Comparison of ENCODE assay signal across 1 cellular context in the genomic region with DNA sequence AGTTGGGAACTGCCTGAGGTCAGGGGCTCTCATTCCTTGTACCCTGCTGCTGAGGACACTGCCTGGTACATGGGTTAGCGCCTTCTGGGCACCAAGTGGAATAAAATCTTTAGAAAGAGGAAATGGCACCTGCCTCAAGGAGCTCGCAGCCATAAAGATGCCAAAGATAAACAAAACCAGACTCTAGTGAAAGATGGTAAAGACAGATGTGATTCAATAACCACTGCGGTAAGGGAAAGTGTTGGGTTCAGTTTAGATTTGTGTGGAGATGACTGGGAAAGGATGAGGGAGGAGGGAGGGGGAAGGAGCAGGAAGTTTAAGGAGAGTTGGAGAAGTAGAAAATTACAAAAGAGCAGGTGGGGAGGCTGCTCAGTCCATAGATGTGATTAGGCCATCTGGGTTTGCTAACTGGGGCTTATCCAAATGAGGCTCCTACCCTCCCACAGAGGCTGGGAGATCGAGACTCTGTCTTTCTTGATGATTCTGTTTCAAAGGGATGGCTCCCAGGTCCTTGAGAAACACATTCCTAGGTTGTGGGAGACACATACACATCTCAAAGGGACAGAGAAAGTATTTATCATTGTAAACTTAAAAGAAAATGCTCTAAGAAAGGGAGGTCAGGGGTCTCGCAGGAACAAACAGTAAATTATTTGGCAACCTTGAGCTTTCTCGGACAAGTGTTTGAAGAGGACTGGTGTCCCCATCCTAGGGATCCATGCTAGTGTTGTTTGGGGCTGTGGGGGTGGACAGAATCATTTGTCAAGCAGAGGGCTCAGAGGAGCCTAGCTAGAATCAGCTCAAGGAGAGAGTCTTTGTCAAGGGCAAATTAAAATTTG.
A peak's percentile ranks its signal among the peaks of the same experiment; 100 is the strongest.
TF ChIP-seq lines count a peak whose summit lies in the region.

No MANE protein-coding gene starts in this region.

TF ChIP-seq in GM12878, 131 proteins besides CTCF, POLR2A, EP300 and RAD21:
- TF ChIP-seq, protein P1, sequence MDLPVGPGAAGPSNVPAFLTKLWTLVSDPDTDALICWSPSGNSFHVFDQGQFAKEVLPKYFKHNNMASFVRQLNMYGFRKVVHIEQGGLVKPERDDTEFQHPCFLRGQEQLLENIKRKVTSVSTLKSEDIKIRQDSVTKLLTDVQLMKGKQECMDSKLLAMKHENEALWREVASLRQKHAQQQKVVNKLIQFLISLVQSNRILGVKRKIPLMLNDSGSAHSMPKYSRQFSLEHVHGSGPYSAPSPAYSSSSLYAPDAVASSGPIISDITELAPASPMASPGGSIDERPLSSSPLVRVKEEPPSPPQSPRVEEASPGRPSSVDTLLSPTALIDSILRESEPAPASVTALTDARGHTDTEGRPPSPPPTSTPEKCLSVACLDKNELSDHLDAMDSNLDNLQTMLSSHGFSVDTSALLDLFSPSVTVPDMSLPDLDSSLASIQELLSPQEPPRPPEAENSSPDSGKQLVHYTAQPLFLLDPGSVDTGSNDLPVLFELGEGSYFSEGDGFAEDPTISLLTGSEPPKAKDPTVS (IDR thresholded peaks at IDR 0.05; ENCODE audit: low read depth, low read length) = no peak
- TF ChIP-seq RUNX3 (IDR thresholded peaks at IDR 0.05; ENCODE audit: low read length) (peak; percentile 43; the same call in 1 of the 2 replicates), NFIC (IDR thresholded peaks at IDR 0.05; ENCODE audit: low read depth, low read length) (no peak; the same call in 1 of the 2 replicates), PML (IDR thresholded peaks at IDR 0.05; ENCODE audit: low read length) (no peak), POLR2AphosphoS5 (IDR thresholded peaks at IDR 0.05; ENCODE audit: low read length) (no peak), STAT1 (conservative IDR thresholded peaks at IDR 0.05) (no peak), CHD4 (IDR thresholded peaks at IDR 0.05) (no peak), SRF (IDR thresholded peaks at IDR 0.05; ENCODE audit: low read depth in 2 of 2, low read length in 2 of 2) (no peak), ZNF274 (IDR thresholded peaks at IDR 0.05; ENCODE audit: insufficient read depth, insufficient read length) (no peak), KAT2A (conservative IDR thresholded peaks at IDR 0.05; ENCODE audit: control insufficient read depth, low read depth, low read length) (no peak), IRF4 (IDR thresholded peaks at IDR 0.05; ENCODE audit: low read depth, low read length) (no peak), FOXK2 (IDR thresholded peaks at IDR 0.05) (no peak), TARDBP (IDR thresholded peaks at IDR 0.05; ENCODE audit: borderline replicate concordance) (no peak), SIN3A (IDR thresholded peaks at IDR 0.05; ENCODE audit: low read depth, low read length) (no peak), IKZF2 (IDR thresholded peaks at IDR 0.05) (peak; percentile 54 to 65; a peak in 3 of 4 replicates), FOS (IDR thresholded peaks at IDR 0.05; ENCODE audit: borderline replicate concordance, extremely low read depth, insufficient read length) (no peak), IKZF1 (conservative IDR thresholded peaks at IDR 0.05) (peak; percentile 42; the same call in 1 of the 2 replicates), TCF3 (IDR thresholded peaks at IDR 0.05; ENCODE audit: borderline replicate concordance, insufficient read depth, low read depth, low read length) (no peak), EGR1 (IDR thresholded peaks at IDR 0.05; ENCODE audit: borderline replicate concordance in 1 of 2, low read depth in 2 of 2, low read length in 2 of 2) (no peak), HCFC1 (IDR thresholded peaks at IDR 0.05; ENCODE audit: low read length) (no peak), FOXM1 (IDR thresholded peaks at IDR 0.05; ENCODE audit: low read depth, low read length) (no peak), SREBF1 (IDR thresholded peaks at IDR 0.05; ENCODE audit: low read length) (no peak), KDM1A (IDR thresholded peaks at IDR 0.05; ENCODE audit: borderline replicate concordance) (no peak), ZNF217 (IDR thresholded peaks at IDR 0.05) (no peak), SPI1 (IDR thresholded peaks at IDR 0.05; ENCODE audit: borderline replicate concordance, insufficient read depth, low read depth, low read length) (peak; percentile 78), EED (IDR thresholded peaks at IDR 0.05; ENCODE audit: low read depth) (0 out of 2 replicates have a peak, but pooled peaks have one; percentile 16), MXI1 (IDR thresholded peaks at IDR 0.05; ENCODE audit: low read depth, low read length) (no peak), BACH1 (IDR thresholded peaks at IDR 0.05; ENCODE audit: borderline replicate concordance) (no peak), POLR2AphosphoS2 (IDR thresholded peaks at IDR 0.05; ENCODE audit: low read depth, low read length) (no peak), RFX5 (IDR thresholded peaks at IDR 0.05; ENCODE audit: low read depth, low read length) (no peak), DPF2 (IDR thresholded peaks at IDR 0.05) (no peak)
- TF ChIP-seq, protein P2, sequence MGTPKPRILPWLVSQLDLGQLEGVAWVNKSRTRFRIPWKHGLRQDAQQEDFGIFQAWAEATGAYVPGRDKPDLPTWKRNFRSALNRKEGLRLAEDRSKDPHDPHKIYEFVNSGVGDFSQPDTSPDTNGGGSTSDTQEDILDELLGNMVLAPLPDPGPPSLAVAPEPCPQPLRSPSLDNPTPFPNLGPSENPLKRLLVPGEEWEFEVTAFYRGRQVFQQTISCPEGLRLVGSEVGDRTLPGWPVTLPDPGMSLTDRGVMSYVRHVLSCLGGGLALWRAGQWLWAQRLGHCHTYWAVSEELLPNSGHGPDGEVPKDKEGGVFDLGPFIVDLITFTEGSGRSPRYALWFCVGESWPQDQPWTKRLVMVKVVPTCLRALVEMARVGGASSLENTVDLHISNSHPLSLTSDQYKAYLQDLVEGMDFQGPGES (IDR thresholded peaks at IDR 0.05) = no peak
- TF ChIP-seq, protein P3, sequence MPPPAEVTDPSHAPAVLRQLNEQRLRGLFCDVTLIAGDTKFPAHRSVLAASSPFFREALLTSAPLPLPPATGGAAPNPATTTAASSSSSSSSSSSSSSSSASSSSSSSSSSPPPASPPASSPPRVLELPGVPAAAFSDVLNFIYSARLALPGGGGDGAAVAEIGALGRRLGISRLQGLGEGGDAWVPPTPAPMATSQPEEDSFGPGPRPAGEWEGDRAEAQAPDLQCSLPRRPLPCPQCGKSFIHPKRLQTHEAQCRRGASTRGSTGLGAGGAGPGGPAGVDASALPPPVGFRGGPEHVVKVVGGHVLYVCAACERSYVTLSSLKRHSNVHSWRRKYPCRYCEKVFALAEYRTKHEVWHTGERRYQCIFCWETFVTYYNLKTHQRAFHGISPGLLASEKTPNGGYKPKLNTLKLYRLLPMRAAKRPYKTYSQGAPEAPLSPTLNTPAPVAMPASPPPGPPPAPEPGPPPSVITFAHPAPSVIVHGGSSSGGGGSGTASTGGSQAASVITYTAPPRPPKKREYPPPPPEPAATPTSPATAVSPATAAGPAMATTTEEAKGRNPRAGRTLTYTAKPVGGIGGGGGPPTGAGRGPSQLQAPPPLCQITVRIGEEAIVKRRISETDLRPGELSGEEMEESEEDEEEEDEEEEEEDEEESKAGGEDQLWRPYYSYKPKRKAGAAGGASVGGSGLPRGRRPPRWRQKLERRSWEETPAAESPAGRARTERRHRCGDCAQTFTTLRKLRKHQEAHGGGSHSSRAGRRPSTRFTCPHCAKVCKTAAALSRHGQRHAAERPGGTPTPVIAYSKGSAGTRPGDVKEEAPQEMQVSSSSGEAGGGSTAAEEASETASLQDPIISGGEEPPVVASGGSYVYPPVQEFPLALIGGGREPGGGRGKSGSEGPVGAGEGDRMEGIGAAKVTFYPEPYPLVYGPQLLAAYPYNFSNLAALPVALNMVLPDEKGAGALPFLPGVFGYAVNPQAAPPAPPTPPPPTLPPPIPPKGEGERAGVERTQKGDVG (CRISPR knock-in tag; IDR thresholded peaks at IDR 0.05) = no peak
- TF ChIP-seq, protein P4, sequence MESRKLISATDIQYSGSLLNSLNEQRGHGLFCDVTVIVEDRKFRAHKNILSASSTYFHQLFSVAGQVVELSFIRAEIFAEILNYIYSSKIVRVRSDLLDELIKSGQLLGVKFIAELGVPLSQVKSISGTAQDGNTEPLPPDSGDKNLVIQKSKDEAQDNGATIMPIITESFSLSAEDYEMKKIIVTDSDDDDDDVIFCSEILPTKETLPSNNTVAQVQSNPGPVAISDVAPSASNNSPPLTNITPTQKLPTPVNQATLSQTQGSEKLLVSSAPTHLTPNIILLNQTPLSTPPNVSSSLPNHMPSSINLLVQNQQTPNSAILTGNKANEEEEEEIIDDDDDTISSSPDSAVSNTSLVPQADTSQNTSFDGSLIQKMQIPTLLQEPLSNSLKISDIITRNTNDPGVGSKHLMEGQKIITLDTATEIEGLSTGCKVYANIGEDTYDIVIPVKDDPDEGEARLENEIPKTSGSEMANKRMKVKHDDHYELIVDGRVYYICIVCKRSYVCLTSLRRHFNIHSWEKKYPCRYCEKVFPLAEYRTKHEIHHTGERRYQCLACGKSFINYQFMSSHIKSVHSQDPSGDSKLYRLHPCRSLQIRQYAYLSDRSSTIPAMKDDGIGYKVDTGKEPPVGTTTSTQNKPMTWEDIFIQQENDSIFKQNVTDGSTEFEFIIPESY (IDR thresholded peaks at IDR 0.05) = no peak
- TF ChIP-seq, protein P5, sequence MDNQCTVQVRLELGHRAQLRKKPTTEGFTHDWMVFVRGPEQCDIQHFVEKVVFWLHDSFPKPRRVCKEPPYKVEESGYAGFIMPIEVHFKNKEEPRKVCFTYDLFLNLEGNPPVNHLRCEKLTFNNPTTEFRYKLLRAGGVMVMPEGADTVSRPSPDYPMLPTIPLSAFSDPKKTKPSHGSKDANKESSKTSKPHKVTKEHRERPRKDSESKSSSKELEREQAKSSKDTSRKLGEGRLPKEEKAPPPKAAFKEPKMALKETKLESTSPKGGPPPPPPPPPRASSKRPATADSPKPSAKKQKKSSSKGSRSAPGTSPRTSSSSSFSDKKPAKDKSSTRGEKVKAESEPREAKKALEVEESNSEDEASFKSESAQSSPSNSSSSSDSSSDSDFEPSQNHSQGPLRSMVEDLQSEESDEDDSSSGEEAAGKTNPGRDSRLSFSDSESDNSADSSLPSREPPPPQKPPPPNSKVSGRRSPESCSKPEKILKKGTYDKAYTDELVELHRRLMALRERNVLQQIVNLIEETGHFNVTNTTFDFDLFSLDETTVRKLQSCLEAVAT (IDR thresholded peaks at IDR 0.05) = no peak
- TF ChIP-seq, protein P6, sequence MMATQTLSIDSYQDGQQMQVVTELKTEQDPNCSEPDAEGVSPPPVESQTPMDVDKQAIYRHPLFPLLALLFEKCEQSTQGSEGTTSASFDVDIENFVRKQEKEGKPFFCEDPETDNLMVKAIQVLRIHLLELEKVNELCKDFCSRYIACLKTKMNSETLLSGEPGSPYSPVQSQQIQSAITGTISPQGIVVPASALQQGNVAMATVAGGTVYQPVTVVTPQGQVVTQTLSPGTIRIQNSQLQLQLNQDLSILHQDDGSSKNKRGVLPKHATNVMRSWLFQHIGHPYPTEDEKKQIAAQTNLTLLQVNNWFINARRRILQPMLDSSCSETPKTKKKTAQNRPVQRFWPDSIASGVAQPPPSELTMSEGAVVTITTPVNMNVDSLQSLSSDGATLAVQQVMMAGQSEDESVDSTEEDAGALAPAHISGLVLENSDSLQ (IDR thresholded peaks at IDR 0.05) = no peak
